15 cellular contexts compared by ENCODE assay signal in genomic region chr18:49046125-49046524, GRCh38.
"Had no signal": no experiment of that assay in that cellular context is flagged by ENCODE, and none has a peak within 500 bp of the region (broad histone marks: within the 10 kb centered on the region; RNA-seq: fewer than 3 reads in every experiment).

No MANE protein-coding gene starts in this region.

- H3K4me3 ChIP-seq: smooth muscle cell, tibial artery had no signal

- H3K27me3 ChIP-seq: tibial artery had no signal

- DNase-seq: activated CD4-positive, alpha-beta T cell treated with anti-CD3 and anti-CD28 coated beads, Interleukin-2, amount 50 U/mL, for 48 hours; activated CD4-positive, CD25-positive, alpha-beta regulatory T cell; activated CD8-positive, alpha-beta memory T cell treated with anti-CD3 and anti-CD28 coated beads, Interleukin-2, amount 50 U/mL, for 4 hours; activated naive CD4-positive, alpha-beta T cell treated with Interleukin-2 at 50 U/mL for 16 hours; activated T-cell treated with anti-CD3 and anti-CD28 coated beads, Interleukin-2, amount 50 U/mL, for 72 hours; effector memory CD4-positive, alpha-beta T cell; hypothalamus; nucleus accumbens; right cardiac atrium; tibial artery had no signal

- H3K27ac ChIP-seq: epithelial cell of prostate, tibial artery had no signal

- ATAC-seq: activated T-cell treated with anti-CD3 and anti-CD28 coated beads, Interleukin-2, amount 50 U/mL, for 72 hours; right cardiac atrium had no signal

- H3K27ac Mint-ChIP-seq: activated T-cell treated with anti-CD3 and anti-CD28 coated beads, Interleukin-2, amount 50 U/mL, for 72 hours had no signal

- H3K4me3 Mint-ChIP-seq: activated T-cell treated with anti-CD3 and anti-CD28 coated beads, Interleukin-2, amount 50 U/mL, for 72 hours; central memory CD8-positive, alpha-beta T cell had no signal

- H3K9me3 ChIP-seq: tibial artery had no signal

- H3K4me2 ChIP-seq: smooth muscle cell had no signal

- H3K27me3 Mint-ChIP-seq: central memory CD8-positive, alpha-beta T cell; progenitor cell of endocrine pancreas had no signal

- H3K9me3 Mint-ChIP-seq: activated T-cell treated with anti-CD3 and anti-CD28 coated beads, Interleukin-2, amount 50 U/mL, for 72 hours; central memory CD8-positive, alpha-beta T cell had no signal

- FAIRE-seq: TTC549 had no signal
